In genomic region chr16:56681939-56682702, GRCh38 we compare ENCODE assay signal across 8 cellular contexts. TPM values are rescaled to one million over a fixed set of nuclear protein-coding genes. Genes with fewer than 3 reads are reported as not detected.
DNase-seq lines count a peak whose midpoint lies in the region; ATAC-seq, FAIRE-seq and TF ChIP-seq lines count a peak whose summit lies in the region.

Gene MT1X, plus strand, starts transcription at chr16:56682470. Its CDS starts 71 bp downstream, at chr16:56682541.

- H3K27me3 Mint-ChIP-seq in activated T-cell treated with anti-CD3 and anti-CD28 coated beads, Interleukin-2, amount 50 U/mL, for 72 hours (ENCODE audit: low read depth), result no peaks in the 10 kb centered on the region
- peaks cover 0 to 2% (median 0%) of the 10 kb centered on the region in 5 donors for H3K27me3 Mint-ChIP-seq in naive thymus-derived CD4-positive, alpha-beta T cell
- peaks cover 14 to 20% of the 10 kb centered on the region in 2 donors for H3K27me3 Mint-ChIP-seq in stimulated activated naive B cell treated with anti-CD40 and anti-IgM and Interleukin-4, amounts not matched to agents 10 μg/mL and 1 μg/mL and 100 μg/mL, for 72 hours

- WGBS in esophagus squamous epithelium, 2 donors, result 2 to 3% methylated on average over 10 to 39 of the region's 49 CpGs

- peak in 3 of 4 donors; percentile 58 to 98 (median 98) for TF ChIP-seq POLR2A in esophagus squamous epithelium (IDR thresholded peaks at IDR 0.05)

- intact Hi-C loops in esophagus squamous epithelium (cut with DNase I), result no loop called here
- intact Hi-C loops in naive thymus-derived CD4-positive, alpha-beta T cell (cut with micrococcal nuclease), result loop anchor here (1.0 to 5.0 kb wide), 15 partner anchors 8 to 1053 kb away; partner anchors contain the start of genes MT1F (in 2 of the 2), MT2A (in 2 of the 2), HERPUD1 (in 1 of the 2) and KATNB1 (in 1 of the 2)

- H3K4me3 Mint-ChIP-seq in activated T-cell treated with anti-CD3 and anti-CD28 coated beads, Interleukin-2, amount 50 U/mL, for 72 hours, result peak within 1 kb of the TSS; percentile 94 to 96
- H3K4me3 Mint-ChIP-seq in naive thymus-derived CD4-positive, alpha-beta T cell, result peak within 1 kb of the TSS; percentile 86 to 99 (median 96)
- peak within 1 kb of the TSS; percentile 91 to 92 for H3K4me3 Mint-ChIP-seq in stimulated activated naive B cell treated with anti-CD40 and anti-IgM and Interleukin-4, amounts not matched to agents 10 μg/mL and 1 μg/mL and 100 μg/mL, for 72 hours

- peak; percentile 18 for FAIRE-seq in RCC 7860 (lab: Jason Lieb, UNC)

- CTCF ChIA-PET in naive thymus-derived CD4-positive, alpha-beta T cell (lab: Charles Lee), result interaction anchor here (0.5 to 4.0 kb wide), 5 partner anchors 20 to 351 kb away, joined by 3 to 31 read pairs (median 3); no protein-coding TSS in a partner anchor

- H3K27ac ChIP-seq in esophagus squamous epithelium, result peak within 1 kb of the TSS; percentile 86 to 93 (median 90)
- peak within 1 kb of the TSS; percentile 81 for H3K27ac ChIP-seq in naive thymus-derived CD4-positive, alpha-beta T cell (ENCODE audit: low read depth, low read length)

- peaks cover 38% of the 10 kb centered on the region for H3K4me1 Mint-ChIP-seq in activated T-cell treated with anti-CD3 and anti-CD28 coated beads, Interleukin-2, amount 50 U/mL, for 72 hours (ENCODE audit: low read depth)
- H3K4me1 Mint-ChIP-seq in naive thymus-derived CD4-positive, alpha-beta T cell, result peaks cover 0 to 28% (median 25%) of the 10 kb centered on the region in 7 donors
- H3K4me1 Mint-ChIP-seq in stimulated activated naive B cell treated with anti-CD40 and anti-IgM and Interleukin-4, amounts not matched to agents 10 μg/mL and 1 μg/mL and 100 μg/mL, for 72 hours, result peaks cover 10 to 15% of the 10 kb centered on the region in 2 donors

- ATAC-seq in GM21717 (IDR thresholded peaks at IDR 0.05; ENCODE audit: unreplicated experiment), result peak; percentile 98
- peak; percentile 96 to 97 for ATAC-seq in activated T-cell treated with anti-CD3 and anti-CD28 coated beads, Interleukin-2, amount 50 U/mL, for 72 hours (replicated peaks in 1 of 2)
- peak; percentile 100 for ATAC-seq in naive thymus-derived CD4-positive, alpha-beta T cell
- peak; percentile 99 to 100 for ATAC-seq in stimulated activated naive B cell treated with anti-CD40 and anti-IgM and Interleukin-4, amounts not matched to agents 10 μg/mL and 1 μg/mL and 100 μg/mL, for 72 hours (replicated peaks)

- H3K36me3 Mint-ChIP-seq in activated T-cell treated with anti-CD3 and anti-CD28 coated beads, Interleukin-2, amount 50 U/mL, for 72 hours (ENCODE audit: insufficient read depth in 2 of 2), result peaks cover 3 to 6% of the 10 kb centered on the region in 2 donors
- H3K36me3 Mint-ChIP-seq in naive thymus-derived CD4-positive, alpha-beta T cell, result peaks cover 0 to 17% (median 9%) of the 10 kb centered on the region in 5 donors
- H3K36me3 Mint-ChIP-seq in stimulated activated naive B cell treated with anti-CD40 and anti-IgM and Interleukin-4, amounts not matched to agents 10 μg/mL and 1 μg/mL and 100 μg/mL, for 72 hours, result peaks cover 7 to 10% of the 10 kb centered on the region in 2 donors

- peaks cover 0 to 12% (median 0%) of the 10 kb centered on the region in 3 donors for H3K36me3 ChIP-seq in esophagus squamous epithelium
- no peaks in the 10 kb centered on the region for H3K36me3 ChIP-seq in naive thymus-derived CD4-positive, alpha-beta T cell (ENCODE audit: control insufficient read depth in 2 of 3, insufficient read depth in 3 of 3, low read length in 3 of 3)

- no peaks in the 10 kb centered on the region for H3K27me3 ChIP-seq in esophagus squamous epithelium
- no peaks in the 10 kb centered on the region for H3K27me3 ChIP-seq in naive thymus-derived CD4-positive, alpha-beta T cell (ENCODE audit: control insufficient read depth in 2 of 2, insufficient read depth in 2 of 2, low read length in 2 of 2)

- H3K27ac Mint-ChIP-seq in activated T-cell treated with anti-CD3 and anti-CD28 coated beads, Interleukin-2, amount 50 U/mL, for 72 hours, result peak within 1 kb of the TSS; percentile 93
- H3K27ac Mint-ChIP-seq in naive thymus-derived CD4-positive, alpha-beta T cell, result peak within 1 kb of the TSS; percentile 89 to 99 (median 95)
- peak within 1 kb of the TSS; percentile 86 for H3K27ac Mint-ChIP-seq in stimulated activated naive B cell treated with anti-CD40 and anti-IgM and Interleukin-4, amounts not matched to agents 10 μg/mL and 1 μg/mL and 100 μg/mL, for 72 hours

- no peaks in the 10 kb centered on the region for H3K9me3 Mint-ChIP-seq in activated T-cell treated with anti-CD3 and anti-CD28 coated beads, Interleukin-2, amount 50 U/mL, for 72 hours
- H3K9me3 Mint-ChIP-seq in naive thymus-derived CD4-positive, alpha-beta T cell, result peaks cover 0 to 11% (median 3%) of the 10 kb centered on the region in 11 donors
- H3K9me3 Mint-ChIP-seq in stimulated activated naive B cell treated with anti-CD40 and anti-IgM and Interleukin-4, amounts not matched to agents 10 μg/mL and 1 μg/mL and 100 μg/mL, for 72 hours, result no peaks in the 10 kb centered on the region

- TF ChIP-seq CTCF in esophagus squamous epithelium (IDR thresholded peaks at IDR 0.05), result peak in 1 of 6 experiments; percentile 12

- H3K4me3 ChIP-seq in Jurkat, Clone E6-1 (ENCODE audit: low read length), result peak within 1 kb of the TSS; percentile 80
- H3K4me3 ChIP-seq in esophagus squamous epithelium, result peak within 1 kb of the TSS; percentile 67 to 87 (median 82)
- H3K4me3 ChIP-seq in naive thymus-derived CD4-positive, alpha-beta T cell (ENCODE audit: low read length), result peak within 1 kb of the TSS; percentile 93

- no peaks in the 10 kb centered on the region for H3K9me3 ChIP-seq in esophagus squamous epithelium
- H3K9me3 ChIP-seq in naive thymus-derived CD4-positive, alpha-beta T cell (ENCODE audit: control insufficient read depth in 2 of 3, low read length in 3 of 3), result no peaks in the 10 kb centered on the region

- POLR2A ChIA-PET in naive thymus-derived CD4-positive, alpha-beta T cell (lab: Charles Lee), result interaction anchor here (0.6 to 3.0 kb wide), 18 partner anchors 11 to 164 kb away, joined by 3 to 19 read pairs (median 6); partner anchors contain the start of genes MT1F, MT1G and MT2A

- peaks cover 28 to 78% (median 35%) of the 10 kb centered on the region in 3 donors for H3K4me1 ChIP-seq in esophagus squamous epithelium
- peaks cover 13 to 15% of the 10 kb centered on the region in 2 donors for H3K4me1 ChIP-seq in naive thymus-derived CD4-positive, alpha-beta T cell (ENCODE audit: control insufficient read depth in 2 of 2, insufficient read depth in 2 of 2, low read length in 2 of 2)

- DNase-seq in DMS53 treated with DMSO at 0.1 percent for 48 hours (lab: John Stamatoyannopoulos, UW; ENCODE audit: unreplicated experiment), result peak; percentile 89
- peak; percentile 82 for DNase-seq in Jurkat, Clone E6-1 (ENCODE audit: low read depth, low spot score)
- peak; percentile 87 for DNase-seq in RCC 7860 (ENCODE audit: low spot score)
- DNase-seq in activated T-cell treated with anti-CD3 and anti-CD28 coated beads, Interleukin-2, amount 50 U/mL, for 72 hours, result peak; percentile 91 to 92
- DNase-seq in esophagus squamous epithelium (lab: John Stamatoyannopoulos, UW), result peak; percentile 50
- peak; percentile 77 to 94 (median 88) for DNase-seq in naive thymus-derived CD4-positive, alpha-beta T cell
- peak; percentile 82 for DNase-seq in stimulated activated naive B cell treated with anti-CD40 and anti-IgM and Interleukin-4, amounts not matched to agents 10 μg/mL and 1 μg/mL and 100 μg/mL, for 72 hours

RNA-seq across cellular contexts. Expression of gene MT1X, which starts in this region (rescaled TPM):
- polyA plus RNA-seq in Jurkat, Clone E6-1 (2012; ENCODE audit: insufficient read depth, insufficient read length), result 114 TPM
- total RNA-seq in activated T-cell treated with anti-CD3 and anti-CD28 coated beads, Interleukin-2, amount 50 U/mL, for 72 hours, result 10 to 100 TPM; 39.4 to 39.8 TPM
- total RNA-seq in esophagus squamous epithelium, result 1,000 to 10,000 TPM in 1 of 4 donors, 100 to 1,000 TPM in 3; 343 to 1,688 (median 688) TPM
- total RNA-seq in naive thymus-derived CD4-positive, alpha-beta T cell, result 10 to 100 TPM; 15.0 to 70.7 (median 25.9) TPM
- 100 to 1,000 TPM; 133 to 157 TPM for polyA plus RNA-seq in naive thymus-derived CD4-positive, alpha-beta T cell

Comparison
In these comparisons a context has a peak if more than half of its experiments do, and no peak if none do; other contexts are left out.
1. Peak in every context shown above with its lines: DNase-seq, ATAC-seq, H3K4me3 ChIP-seq and H3K27ac ChIP-seq.
2. RNA of gene MT1X (total RNA-seq): 343 to 1,688 TPM in esophagus squamous epithelium; 39.4 to 39.8 TPM in activated T-cell treated with anti-CD3 and anti-CD28 coated beads, Interleukin-2, amount 50 U/mL, for 72 hours and 15.0 to 70.7 TPM in naive thymus-derived CD4-positive, alpha-beta T cell; every median in the first group is over 4 times any median in the second.